ENCODE assay signal across 20 cellular contexts in the genomic region with DNA sequence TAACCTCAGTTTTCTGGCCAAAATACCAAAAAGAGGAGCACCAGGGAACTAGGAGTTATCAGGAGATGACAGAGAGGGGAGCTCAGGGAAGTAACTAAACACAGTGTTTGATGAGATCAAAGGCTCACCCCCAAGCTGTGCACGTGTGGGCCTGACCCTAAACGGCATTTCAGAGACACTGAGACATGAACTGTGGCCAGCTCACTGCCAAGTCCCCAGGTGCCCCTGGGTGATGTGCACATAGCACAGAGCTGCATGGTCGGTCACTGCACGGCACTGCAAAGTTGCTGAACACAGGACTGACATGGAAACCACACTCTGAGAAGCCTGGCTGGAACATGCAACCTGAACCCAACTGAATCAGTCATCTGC. TPM values are rescaled to one million over a fixed set of nuclear protein-coding genes. Genes with fewer than 3 reads are reported as not detected.
"Had no signal": no experiment of that assay in that cellular context is flagged by ENCODE, and none has a peak within 500 bp of the region (broad histone marks: within the 10 kb centered on the region; RNA-seq: fewer than 3 reads in every experiment).

No MANE protein-coding gene starts in this region.

- H3K9me3 ChIP-seq: breast epithelium, suprapubic skin, upper lobe of left lung had no signal

- H3K27me3 Mint-ChIP-seq: activated naive CD8-positive, alpha-beta T cell had no signal

- H3K36me3 ChIP-seq: breast epithelium, suprapubic skin, upper lobe of left lung had no signal

- H3K27me3 ChIP-seq: breast epithelium, suprapubic skin, upper lobe of left lung had no signal

- H3K36me3 Mint-ChIP-seq: activated CD4-positive, alpha-beta memory T cell treated with anti-CD3 and anti-CD28 coated beads for 36 hours; activated naive CD8-positive, alpha-beta T cell; natural killer cell treated with Interleukin-12 subunit alpha and Interleukin-12 subunit beta and Interleukin-15 and Interleukin-18, amount 100 ng/mL, for 72 hours had no signal

- H3K27ac ChIP-seq: breast epithelium, suprapubic skin, upper lobe of left lung had no signal

- H3K4me3 Mint-ChIP-seq: activated CD4-positive, alpha-beta memory T cell treated with anti-CD3 and anti-CD28 coated beads for 36 hours; activated naive CD8-positive, alpha-beta T cell; activated T-cell treated with anti-CD3 and anti-CD28 coated beads, Interleukin-2, amount 50 U/mL, for 4 hours; dendritic cell treated with granulocyte-macrophage colony-stimulating factor and Interleukin-4, amounts not matched to agents 40 ng/mL and 50 ng/mL, for 4 days; effector memory CD8-positive, alpha-beta T cell; natural killer cell treated with Interleukin-12 subunit alpha and Interleukin-12 subunit beta and Interleukin-15 and Interleukin-18, amount 100 ng/mL, for 72 hours had no signal

- H3K4me1 ChIP-seq: breast epithelium, suprapubic skin, upper lobe of left lung had no signal

- DNase-seq: activated effector memory CD4-positive, alpha-beta T cell treated with Interleukin-2 at 50 U/mL for 16 hours; activated T-cell treated with anti-CD3 and anti-CD28 coated beads, Interleukin-2, amount 50 U/mL, for 4 hours; anterior cingulate cortex; cerebellar nuclear complex; effector memory CD8-positive, alpha-beta T cell; foreskin melanocyte; head of caudate nucleus; mesendoderm; nucleus accumbens; stimulated activated CD4-positive, alpha-beta T cell treated with anti-CD3 and anti-CD28 coated beads, Interleukin-4, amount 100 ng/mL, for 1 hour; stimulated activated naive CD4-positive, alpha-beta T cell treated with Interleukin-2 at 50 U/mL for 16 hours; upper lobe of left lung had no signal

- H3K27ac Mint-ChIP-seq: activated CD4-positive, alpha-beta memory T cell treated with anti-CD3 and anti-CD28 coated beads for 36 hours; activated naive CD8-positive, alpha-beta T cell; dendritic cell treated with granulocyte-macrophage colony-stimulating factor and Interleukin-4, amounts not matched to agents 40 ng/mL and 50 ng/mL, for 4 days; natural killer cell treated with Interleukin-12 subunit alpha and Interleukin-12 subunit beta and Interleukin-15 and Interleukin-18, amount 100 ng/mL, for 72 hours had no signal

- ATAC-seq: activated CD4-positive, CD25-positive, alpha-beta regulatory T cell treated with anti-CD3 and anti-CD28 coated beads, Interleukin-2, amount 50 U/mL, for 24 hours; natural killer cell treated with Interleukin-12 subunit alpha and Interleukin-12 subunit beta and Interleukin-15 and Interleukin-18, amount 100 ng/mL, for 72 hours had no signal

- H3K9me3 Mint-ChIP-seq: activated CD4-positive, alpha-beta memory T cell treated with anti-CD3 and anti-CD28 coated beads for 36 hours; activated T-cell treated with anti-CD3 and anti-CD28 coated beads, Interleukin-2, amount 50 U/mL, for 4 hours; dendritic cell treated with granulocyte-macrophage colony-stimulating factor and Interleukin-4, amounts not matched to agents 40 ng/mL and 50 ng/mL, for 4 days; effector memory CD8-positive, alpha-beta T cell; natural killer cell treated with Interleukin-12 subunit alpha and Interleukin-12 subunit beta and Interleukin-15 and Interleukin-18, amount 100 ng/mL, for 72 hours; T-helper 2 cell treated with Interferon-gamma antibody and Interleukin-4, amounts not matched to agents 5 μg/mL and 100 μg/mL, for 36 hours had no signal

- H3K4me3 ChIP-seq: breast epithelium, suprapubic skin, upper lobe of left lung had no signal

RNA-seq across cellular contexts. Expression of a gene that starts 26.7 kb away (rescaled TPM):
- total RNA-seq: activated T-cell treated with anti-CD3 and anti-CD28 coated beads, Interleukin-2, amount 50 U/mL, for 4 hours; natural killer cell treated with Interleukin-12 subunit alpha and Interleukin-12 subunit beta and Interleukin-15 and Interleukin-18, amount 100 ng/mL, for 72 hours had no signal
